ENCODE assay signal across 9 cellular contexts in the genomic region with DNA sequence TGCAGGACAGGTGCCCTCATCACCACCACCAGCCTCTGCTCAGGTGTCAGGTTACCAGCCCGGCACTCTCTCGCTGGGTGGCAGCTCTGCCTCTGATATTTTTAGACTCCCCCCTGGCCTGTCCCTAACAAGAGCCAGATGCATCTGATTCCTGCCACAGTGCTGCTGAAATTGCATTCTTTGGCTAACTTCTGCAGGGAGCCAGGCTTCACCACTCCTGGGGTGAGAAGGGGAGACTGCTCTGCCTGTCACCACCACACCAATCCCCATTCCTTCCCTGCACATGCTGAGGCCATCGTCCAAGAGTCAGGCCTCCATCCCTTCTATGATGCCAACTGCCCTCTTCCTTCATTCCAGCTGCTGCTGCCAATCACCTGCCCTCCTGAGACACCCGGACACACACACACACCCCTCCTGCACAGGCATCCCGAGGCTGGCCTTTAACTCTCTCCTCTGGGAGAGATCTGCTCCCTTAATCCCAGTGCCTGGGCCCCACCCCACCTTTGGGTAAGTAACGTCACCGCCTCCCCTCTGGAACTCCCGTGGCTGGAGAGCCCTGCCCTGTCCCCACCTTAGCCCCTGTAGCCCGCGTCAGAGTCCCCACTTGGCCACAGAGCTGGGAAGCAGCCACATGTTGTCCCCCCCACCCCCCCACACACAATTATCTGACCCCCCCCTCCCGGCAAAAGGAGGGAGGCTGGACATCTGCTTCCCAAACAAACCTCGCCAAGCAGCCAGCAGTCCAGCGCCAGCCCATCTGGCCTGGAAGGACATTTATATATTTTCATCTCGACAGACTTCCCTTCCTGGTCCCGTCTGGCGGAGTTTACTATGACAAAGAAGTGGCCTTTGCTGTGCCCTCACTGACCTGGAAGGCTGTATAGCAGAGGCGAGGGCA. TPM values are rescaled to one million over a fixed set of nuclear protein-coding genes. Genes with fewer than 3 reads are reported as not detected.
DNase-seq lines count a peak whose midpoint lies in the region; ATAC-seq and TF ChIP-seq lines count a peak whose summit lies in the region.
"Had no signal": no experiment of that assay in that cellular context is flagged by ENCODE, and none has a peak within 500 bp of the region (broad histone marks: within the 10 kb centered on the region; RNA-seq: fewer than 3 reads in every experiment).

No MANE protein-coding gene starts in this region.

- H3K79me2 ChIP-seq in GM23338 (replicated peaks; ENCODE audit: insufficient read depth), result 0 out of 2 replicates have a peak, but pooled peaks cover 4% of the 10 kb centered on the region

- H3K27ac Mint-ChIP-seq in GM23338, result no peak overlapping the region; the same call in 1 of the 2 replicates
- H3K27ac Mint-ChIP-seq: immature natural killer cell had no signal

- H3K27ac ChIP-seq in GM23338 (ENCODE audit: low read depth) (no peak overlapping the region), RWPE2 (ENCODE audit: poor library complexity, severe bottlenecking) (peak overlapping the region; percentile 46), left ventricle myocardium inferior (replicated peaks) (peak overlapping the region; percentile 99), gastrocnemius medialis (peak overlapping the region; percentile 87 to 93 (median 88))

- H3K4me1 Mint-ChIP-seq in GM23338, result peaks cover 47% of the 10 kb centered on the region
- H3K4me1 Mint-ChIP-seq: immature natural killer cell had no signal

- H3K27me3 ChIP-seq in GM23338 (ENCODE audit: insufficient read depth) (no peaks in the 10 kb centered on the region), RWPE2 (ENCODE audit: insufficient read depth, poor library complexity, severe bottlenecking) (no peaks in the 10 kb centered on the region), left ventricle myocardium inferior (ENCODE audit: low read depth) (no peaks in the 10 kb centered on the region), gastrocnemius medialis (no peaks in the 10 kb centered on the region), HAP-1 (ENCODE audit: low read depth) (no peaks in the 10 kb centered on the region)

- H3K27me3 Mint-ChIP-seq in GM23338 (ENCODE audit: insufficient read depth, low read depth, poor library complexity), result peaks cover 19% of the 10 kb centered on the region

- 0 out of 2 replicates have a peak, but pooled peaks cover 3% of the 10 kb centered on the region for H3F3A ChIP-seq in GM23338 (replicated peaks; ENCODE audit: low read depth)

- intact Hi-C loops in left ventricle myocardium inferior (cut with micrococcal nuclease) (no loop called here), gastrocnemius medialis (cut with DNase I; ENCODE audit: low total_unique reads) (loop anchor here (1.0 to 10.0 kb wide), 4 partner anchors 57 to 1483 kb away; a partner anchor contains a TSS)

- no peaks in the 10 kb centered on the region for H3K9me2 ChIP-seq in GM23338 (ENCODE audit: insufficient read depth)

- no peaks in the 10 kb centered on the region for H3K9me3 ChIP-seq in RWPE2 (ENCODE audit: severe bottlenecking)
- H3K9me3 ChIP-seq in left ventricle myocardium inferior (replicated peaks), result no peaks in the 10 kb centered on the region
- H3K9me3 ChIP-seq in gastrocnemius medialis, result no peaks in the 10 kb centered on the region
- no peaks in the 10 kb centered on the region for H3K9me3 ChIP-seq in HAP-1

- no peak for TF ChIP-seq POLR2A in gastrocnemius medialis (IDR thresholded peaks at IDR 0.05)

- peak; percentile 18 for ATAC-seq in GM23338
- ATAC-seq in RWPE2 (ENCODE audit: low read depth), result no peak
- ATAC-seq in gastrocnemius medialis, result peak; percentile 80 to 81
- ATAC-seq in GM18519 (IDR thresholded peaks at IDR 0.05; ENCODE audit: low FRiP score, unreplicated experiment), result no peak

- H3K36me3 ChIP-seq in GM23338 (ENCODE audit: insufficient read depth) (no peaks in the 10 kb centered on the region), RWPE2 (ENCODE audit: low read depth) (no peaks in the 10 kb centered on the region; the same call in 1 of the 2 replicates), left ventricle myocardium inferior (no peaks in the 10 kb centered on the region), gastrocnemius medialis (no peaks in the 10 kb centered on the region), HAP-1 (replicated peaks) (no peaks in the 10 kb centered on the region)

- no peaks in the 10 kb centered on the region; the same call in 2 of the 3 replicates for H3K36me3 Mint-ChIP-seq in GM23338 (ENCODE audit: low read depth)
- H3K36me3 Mint-ChIP-seq: immature natural killer cell had no signal

- no peaks in the 10 kb centered on the region; the same call in 2 of the 3 replicates for H3K9me3 Mint-ChIP-seq in GM23338
- H3K9me3 Mint-ChIP-seq: immature natural killer cell had no signal

- H3K4me2 ChIP-seq in GM23338, result 0 out of 2 replicates have a peak overlapping the region, but pooled peaks have one; percentile 36

- H3K4me3 Mint-ChIP-seq in GM23338, result peak overlapping the region; percentile 18; the same call in 1 of the 3 replicates
- H3K4me3 Mint-ChIP-seq: immature natural killer cell had no signal

- 0 out of 2 replicates have a peak overlapping the region, but pooled peaks have one; percentile 26 for H3K4me3 ChIP-seq in GM23338
- H3K4me3 ChIP-seq in RWPE2 (ENCODE audit: severe bottlenecking), result no peak overlapping the region
- peak overlapping the region; percentile 100 for H3K4me3 ChIP-seq in left ventricle myocardium inferior
- peak overlapping the region; percentile 9 to 96 (median 56) for H3K4me3 ChIP-seq in gastrocnemius medialis
- H3K4me3 ChIP-seq in HAP-1, result no peak overlapping the region

- in situ Hi-C loops in gastrocnemius medialis (cut with MboI; ENCODE audit: low sequenced_read_pairs in 4 of 4), result loop anchor here in 2 of 4 donors (10.0 kb wide), 2 partner anchors 53 to 63 kb away; no protein-coding TSS in a partner anchor
- in situ Hi-C loops in HAP-1 (cut with MboI; ENCODE audit: low sequenced_read_pairs), result no loop called here

- no peak overlapping the region for H2AFZ ChIP-seq in GM23338

- DNase-seq in GM23338 (ENCODE audit: low spot score) (peak; percentile 42), RWPE2 (ENCODE audit: low spot score) (no peak), left ventricle myocardium inferior (peak; percentile 64), gastrocnemius medialis (peak; percentile 67 to 86), HAP-1 (ENCODE audit: low spot score in 2 of 2) (no peak), NCI-H146 (lab: John Stamatoyannopoulos, UW) (no peak)
- DNase-seq in stimulated activated naive CD4-positive, alpha-beta T cell (lab: John Stamatoyannopoulos, UW), result no peak
- DNase-seq: immature natural killer cell had no signal

- no peaks in the 10 kb centered on the region for H4K20me1 ChIP-seq in GM23338 (replicated peaks; ENCODE audit: insufficient read depth)

- peaks cover 32% of the 10 kb centered on the region for H3K4me1 ChIP-seq in GM23338 (ENCODE audit: insufficient read depth)
- peaks cover 19% of the 10 kb centered on the region for H3K4me1 ChIP-seq in RWPE2 (ENCODE audit: insufficient read depth, poor library complexity, severe bottlenecking)
- peaks cover 91% of the 10 kb centered on the region for H3K4me1 ChIP-seq in left ventricle myocardium inferior
- peaks cover 39 to 50% of the 10 kb centered on the region in 2 donors for H3K4me1 ChIP-seq in gastrocnemius medialis
- peaks cover 5% of the 10 kb centered on the region for H3K4me1 ChIP-seq in HAP-1

- no peak for TF ChIP-seq CTCF in GM23338 (conservative IDR thresholded peaks at IDR 0.05; ENCODE audit: low read depth in 2 of 2)
- TF ChIP-seq CTCF in RWPE2 (IDR thresholded peaks at IDR 0.05; ENCODE audit: poor library complexity, severe bottlenecking), result no peak
- no peak for TF ChIP-seq CTCF in left ventricle myocardium inferior (IDR thresholded peaks at IDR 0.05; ENCODE audit: borderline replicate concordance)
- no peak for TF ChIP-seq CTCF in gastrocnemius medialis (IDR thresholded peaks at IDR 0.05 in 4 of 5, conservative IDR thresholded peaks at IDR 0.05 in 1 of 5)

TF ChIP-seq in GM23338, 12 proteins besides CTCF, POLR2A, EP300 and RAD21 (continues in another document):
- TF ChIP-seq, protein P1, sequence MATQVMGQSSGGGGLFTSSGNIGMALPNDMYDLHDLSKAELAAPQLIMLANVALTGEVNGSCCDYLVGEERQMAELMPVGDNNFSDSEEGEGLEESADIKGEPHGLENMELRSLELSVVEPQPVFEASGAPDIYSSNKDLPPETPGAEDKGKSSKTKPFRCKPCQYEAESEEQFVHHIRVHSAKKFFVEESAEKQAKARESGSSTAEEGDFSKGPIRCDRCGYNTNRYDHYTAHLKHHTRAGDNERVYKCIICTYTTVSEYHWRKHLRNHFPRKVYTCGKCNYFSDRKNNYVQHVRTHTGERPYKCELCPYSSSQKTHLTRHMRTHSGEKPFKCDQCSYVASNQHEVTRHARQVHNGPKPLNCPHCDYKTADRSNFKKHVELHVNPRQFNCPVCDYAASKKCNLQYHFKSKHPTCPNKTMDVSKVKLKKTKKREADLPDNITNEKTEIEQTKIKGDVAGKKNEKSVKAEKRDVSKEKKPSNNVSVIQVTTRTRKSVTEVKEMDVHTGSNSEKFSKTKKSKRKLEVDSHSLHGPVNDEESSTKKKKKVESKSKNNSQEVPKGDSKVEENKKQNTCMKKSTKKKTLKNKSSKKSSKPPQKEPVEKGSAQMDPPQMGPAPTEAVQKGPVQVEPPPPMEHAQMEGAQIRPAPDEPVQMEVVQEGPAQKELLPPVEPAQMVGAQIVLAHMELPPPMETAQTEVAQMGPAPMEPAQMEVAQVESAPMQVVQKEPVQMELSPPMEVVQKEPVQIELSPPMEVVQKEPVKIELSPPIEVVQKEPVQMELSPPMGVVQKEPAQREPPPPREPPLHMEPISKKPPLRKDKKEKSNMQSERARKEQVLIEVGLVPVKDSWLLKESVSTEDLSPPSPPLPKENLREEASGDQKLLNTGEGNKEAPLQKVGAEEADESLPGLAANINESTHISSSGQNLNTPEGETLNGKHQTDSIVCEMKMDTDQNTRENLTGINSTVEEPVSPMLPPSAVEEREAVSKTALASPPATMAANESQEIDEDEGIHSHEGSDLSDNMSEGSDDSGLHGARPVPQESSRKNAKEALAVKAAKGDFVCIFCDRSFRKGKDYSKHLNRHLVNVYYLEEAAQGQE (IDR thresholded peaks at IDR 0.05; ENCODE audit: unreplicated experiment), result no peak
- TF ChIP-seq ZNF114 (CRISPR knock-in tag; IDR thresholded peaks at IDR 0.05) (no peak), STAT1 (IDR thresholded peaks at IDR 0.05; ENCODE audit: unreplicated experiment) (no peak)
- TF ChIP-seq, protein P2, sequence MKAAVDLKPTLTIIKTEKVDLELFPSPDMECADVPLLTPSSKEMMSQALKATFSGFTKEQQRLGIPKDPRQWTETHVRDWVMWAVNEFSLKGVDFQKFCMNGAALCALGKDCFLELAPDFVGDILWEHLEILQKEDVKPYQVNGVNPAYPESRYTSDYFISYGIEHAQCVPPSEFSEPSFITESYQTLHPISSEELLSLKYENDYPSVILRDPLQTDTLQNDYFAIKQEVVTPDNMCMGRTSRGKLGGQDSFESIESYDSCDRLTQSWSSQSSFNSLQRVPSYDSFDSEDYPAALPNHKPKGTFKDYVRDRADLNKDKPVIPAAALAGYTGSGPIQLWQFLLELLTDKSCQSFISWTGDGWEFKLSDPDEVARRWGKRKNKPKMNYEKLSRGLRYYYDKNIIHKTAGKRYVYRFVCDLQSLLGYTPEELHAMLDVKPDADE (IDR thresholded peaks at IDR 0.05), result no peak

RNA-seq across cellular contexts. Expression of a gene that starts 2.8 kb away (rescaled TPM):
- total RNA-seq in GM23338 (2014; rRNA removed; shearing (Covaris generic)), result 7.3 and 7.4 TPM in 2 replicates
- 34.2 and 40.1 TPM in 2 replicates for polyA plus RNA-seq in GM23338 (2016; fragmentation: Nextera tagmentation; extraction: Ambion mirVana)
- total RNA-seq in left ventricle myocardium inferior, result 60.5 TPM
- total RNA-seq in gastrocnemius medialis, result 10 to 100 TPM in 3 of 4 donors, 1 to 10 TPM in 1; 7.9 to 13.5 (median 11.7) TPM
- polyA plus RNA-seq: immature natural killer cell had no signal

Comparison
In these comparisons a context has a peak if more than half of its experiments do, and no peak if none do; other contexts are left out.
1. ATAC-seq: peak in GM23338 (single experiment) and gastrocnemius medialis (2 of 2); none in RWPE2 (single experiment) and GM18519 (single experiment).
2. DNase-seq: peak in GM23338 (single experiment), left ventricle myocardium inferior (single experiment) and gastrocnemius medialis (2 of 2); none in RWPE2 (single experiment), stimulated activated naive CD4-positive, alpha-beta T cell (0 of 6), HAP-1 (0 of 2) and NCI-H146 (single experiment).
3. H3K4me3 ChIP-seq: peak in GM23338 (single experiment), left ventricle myocardium inferior (single experiment) and gastrocnemius medialis (4 of 4); none in RWPE2 (single experiment) and HAP-1 (single experiment).